Comparison of ENCODE assay signal across 1 cellular context in genomic region chr2:95670167-95670566, GRCh38.
TF ChIP-seq lines count a peak whose summit lies in the region.

No MANE protein-coding gene starts in this region.

TF ChIP-seq in SK-N-SH, 30 proteins besides CTCF, POLR2A, EP300 and RAD21 (continued from another document):
- TF ChIP-seq REST (IDR thresholded peaks at IDR 0.05; ENCODE audit: low read depth, low read length) (no peak), GATA2 (CRISPR knock-in tag; IDR thresholded peaks at IDR 0.05) (no peak), FOXM1 (IDR thresholded peaks at IDR 0.05; ENCODE audit: low read depth) (no peak), GABPA (IDR thresholded peaks at IDR 0.05; ENCODE audit: low read depth) (no peak), EZH2phosphoT487 (IDR thresholded peaks at IDR 0.05; ENCODE audit: borderline replicate concordance, low read depth) (no peak)
- TF ChIP-seq, protein P1, sequence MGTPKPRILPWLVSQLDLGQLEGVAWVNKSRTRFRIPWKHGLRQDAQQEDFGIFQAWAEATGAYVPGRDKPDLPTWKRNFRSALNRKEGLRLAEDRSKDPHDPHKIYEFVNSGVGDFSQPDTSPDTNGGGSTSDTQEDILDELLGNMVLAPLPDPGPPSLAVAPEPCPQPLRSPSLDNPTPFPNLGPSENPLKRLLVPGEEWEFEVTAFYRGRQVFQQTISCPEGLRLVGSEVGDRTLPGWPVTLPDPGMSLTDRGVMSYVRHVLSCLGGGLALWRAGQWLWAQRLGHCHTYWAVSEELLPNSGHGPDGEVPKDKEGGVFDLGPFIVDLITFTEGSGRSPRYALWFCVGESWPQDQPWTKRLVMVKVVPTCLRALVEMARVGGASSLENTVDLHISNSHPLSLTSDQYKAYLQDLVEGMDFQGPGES (IDR thresholded peaks at IDR 0.05; ENCODE audit: low read depth, low read length): no peak
TF ChIP-seq in SK-N-SH: peak in this region for 9.
